In the genomic region with DNA sequence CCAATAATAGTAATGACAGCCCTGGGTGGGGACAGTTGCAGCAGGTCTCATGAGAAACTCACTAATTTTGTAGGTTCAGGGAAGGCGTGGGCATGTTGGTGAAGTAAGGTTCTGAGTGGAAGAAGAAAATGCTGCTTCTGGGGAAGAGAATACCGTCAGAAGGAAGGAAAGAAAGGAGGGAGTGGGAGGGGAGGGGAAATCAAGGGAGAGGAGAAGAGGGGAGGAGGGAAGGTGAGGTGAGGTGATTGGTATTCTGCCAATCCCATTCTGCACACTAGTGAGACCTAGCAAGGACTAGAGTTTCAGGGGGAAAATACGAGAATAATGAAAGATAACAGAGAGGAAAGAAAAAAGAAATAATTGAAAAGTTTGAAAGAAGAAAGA, we compare ENCODE assay signal across 8 cellular contexts. TPM values are rescaled to one million over a fixed set of nuclear protein-coding genes. Genes with fewer than 3 reads are reported as not detected.
DNase-seq lines count a peak whose midpoint lies in the region; ATAC-seq and TF ChIP-seq lines count a peak whose summit lies in the region.

No MANE protein-coding gene starts in this region.

- intact Hi-C loops in left ventricle myocardium inferior (cut with micrococcal nuclease) (no loop called here), cardiac septum (cut with DNase I) (no loop called here), tibial artery (cut with DNase I; ENCODE audit: low total_unique reads) (no loop called here)

- DNase-seq in left ventricle myocardium inferior (no peak), cardiac septum (ENCODE audit: low spot score) (no peak), left kidney (ENCODE audit: low read depth, low spot score) (peak; percentile 45), tibial artery (no peak), GM20000 (ENCODE audit: low spot score) (no peak), NCI-H510A (lab: John Stamatoyannopoulos, UW) (no peak)
- no peak for DNase-seq in activated naive CD8-positive, alpha-beta T cell treated with anti-CD3 and anti-CD28 coated beads, Interleukin-2, amount 50 U/mL, for 24 hours

- H3K36me3 ChIP-seq in left ventricle myocardium inferior (no peaks in the 10 kb centered on the region), tibial artery (no peaks in the 10 kb centered on the region)

- H3K9me3 Mint-ChIP-seq in activated naive CD8-positive, alpha-beta T cell treated with anti-CD3 and anti-CD28 coated beads, Interleukin-2, amount 50 U/mL, for 24 hours, result no peaks in the 10 kb centered on the region

- peak overlapping the region; percentile 92 for H3K27ac Mint-ChIP-seq in activated naive CD8-positive, alpha-beta T cell treated with anti-CD3 and anti-CD28 coated beads, Interleukin-2, amount 50 U/mL, for 24 hours

- peak overlapping the region; percentile 87 for H3K4me3 Mint-ChIP-seq in activated naive CD8-positive, alpha-beta T cell treated with anti-CD3 and anti-CD28 coated beads, Interleukin-2, amount 50 U/mL, for 24 hours

- TF ChIP-seq CTCF in left ventricle myocardium inferior (IDR thresholded peaks at IDR 0.05; ENCODE audit: borderline replicate concordance) (no peak), tibial artery (IDR thresholded peaks at IDR 0.05) (no peak), GM20000 (IDR thresholded peaks at IDR 0.05; ENCODE audit: extremely low read depth, missing control alignments) (no peak)

- peaks cover 35% of the 10 kb centered on the region for H3K27me3 Mint-ChIP-seq in activated naive CD8-positive, alpha-beta T cell treated with anti-CD3 and anti-CD28 coated beads, Interleukin-2, amount 50 U/mL, for 24 hours

- peaks cover 14% of the 10 kb centered on the region for H3K4me1 ChIP-seq in left ventricle myocardium inferior
- peaks cover 0 to 11% (median 4%) of the 10 kb centered on the region in 4 donors for H3K4me1 ChIP-seq in tibial artery

- peaks cover 2% of the 10 kb centered on the region for H3K36me3 Mint-ChIP-seq in activated naive CD8-positive, alpha-beta T cell treated with anti-CD3 and anti-CD28 coated beads, Interleukin-2, amount 50 U/mL, for 24 hours (ENCODE audit: low read depth)

- H3K27me3 ChIP-seq in left ventricle myocardium inferior (ENCODE audit: low read depth) (peaks cover 13% of the 10 kb centered on the region), tibial artery (peaks cover 0 to 13% of the 10 kb centered on the region in 2 donors)

- H3K9me3 ChIP-seq in left ventricle myocardium inferior (replicated peaks), result no peaks in the 10 kb centered on the region
- no peaks in the 10 kb centered on the region for H3K9me3 ChIP-seq in tibial artery

- H3K4me1 Mint-ChIP-seq in activated naive CD8-positive, alpha-beta T cell treated with anti-CD3 and anti-CD28 coated beads, Interleukin-2, amount 50 U/mL, for 24 hours, result peaks cover 31% of the 10 kb centered on the region

- no peak for ATAC-seq in activated naive CD8-positive, alpha-beta T cell treated with anti-CD3 and anti-CD28 coated beads, Interleukin-2, amount 50 U/mL, for 24 hours
- no peak for ATAC-seq in GM18520 (IDR thresholded peaks at IDR 0.05; ENCODE audit: unreplicated experiment)

- H3K4me3 ChIP-seq in left ventricle myocardium inferior (peak overlapping the region; percentile 74), tibial artery (peak overlapping the region; percentile 48 to 64)

- H3K27ac ChIP-seq in left ventricle myocardium inferior (replicated peaks) (peak overlapping the region; percentile 61), tibial artery (peak overlapping the region; percentile 66 to 74)

RNA-seq across cellular contexts. Expression of a gene that starts 32.4 kb away (rescaled TPM):
- total RNA-seq in left ventricle myocardium inferior, result 718 TPM
- total RNA-seq in cardiac septum, result 998 TPM

RNA-seq across cellular contexts. Expression of a gene that starts 54.9 kb away (rescaled TPM):
- 1.8 TPM for total RNA-seq in left ventricle myocardium inferior
- not detected for total RNA-seq in cardiac septum
